Comparison of ENCODE assay signal across 5 cellular contexts in the genomic region with DNA sequence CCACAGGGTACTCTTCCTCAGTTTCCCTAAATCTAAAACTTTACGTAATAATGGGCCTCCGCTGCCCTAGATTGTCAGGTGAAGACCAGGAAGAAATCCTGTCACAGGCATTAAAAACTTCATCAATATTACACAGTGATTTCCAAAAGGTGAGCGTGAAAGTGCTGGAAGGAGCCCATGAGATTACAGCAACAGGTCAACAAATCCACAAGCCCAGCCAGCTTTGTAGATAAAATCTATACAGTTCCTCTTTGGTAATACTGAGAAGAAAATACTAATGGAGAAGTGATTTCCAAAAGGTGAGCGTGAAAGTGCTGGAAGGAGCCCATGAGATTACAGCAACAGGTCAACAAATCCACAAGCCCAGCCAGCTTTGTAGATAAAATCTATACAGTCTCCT.
DNase-seq lines count a peak whose midpoint lies in the region; ATAC-seq and TF ChIP-seq lines count a peak whose summit lies in the region.
"Not testable (repeated sequence)": the region's sequence is repeated elsewhere in the genome, so short reads cannot be mapped to it uniquely, and the experiment has no call there.

No MANE protein-coding gene starts in this region.

- not testable (repeated sequence) for H3K27me3 ChIP-seq in heart right ventricle; right cardiac atrium (ENCODE audit: control insufficient read depth, insufficient read depth); right lobe of liver

- H3K36me3 Mint-ChIP-seq in mesothelial cell of epicardium = not testable (repeated sequence)

- peaks cover 25 to 86% (median 55%) of the 10 kb centered on the region in 9 donors for H3K4me1 ChIP-seq in heart right ventricle
- H3K4me1 ChIP-seq in right cardiac atrium (ENCODE audit: control insufficient read depth, insufficient read depth, low read length) = peaks cover 14% of the 10 kb centered on the region
- H3K4me1 ChIP-seq in right lobe of liver = not testable (repeated sequence)

- H3K4me1 Mint-ChIP-seq in mesothelial cell of epicardium = peaks cover 75% of the 10 kb centered on the region

- not testable (repeated sequence) for H3K9me3 Mint-ChIP-seq in mesothelial cell of epicardium

- not testable (repeated sequence) for H3K27me3 Mint-ChIP-seq in mesothelial cell of epicardium (ENCODE audit: low read depth)

- peaks cover 0 to 21% (median 0%) of the 10 kb centered on the region in 9 donors for H3K36me3 ChIP-seq in heart right ventricle
- not testable (repeated sequence) for H3K36me3 ChIP-seq in right lobe of liver

- peak overlapping the region in 7 of 10 donors; percentile 1 to 92 (median 84) for H3K27ac ChIP-seq in heart right ventricle
- H3K27ac ChIP-seq in right cardiac atrium (ENCODE audit: low read length) = peak overlapping the region; percentile 18
- H3K27ac ChIP-seq in right lobe of liver = not testable (repeated sequence)

- not testable (repeated sequence) for H3K4me3 ChIP-seq in LNCaP clone FGC (ENCODE audit: low read depth, low read length); heart right ventricle; right cardiac atrium (ENCODE audit: low read length); right lobe of liver

- not testable (repeated sequence) for TF ChIP-seq POLR2A in right lobe of liver (IDR thresholded peaks at IDR 0.05)

- not testable (repeated sequence) for H3K9me3 ChIP-seq in heart right ventricle; right cardiac atrium (ENCODE audit: control insufficient read depth, low read length); right lobe of liver

- ATAC-seq in heart right ventricle, right cardiac atrium: not testable (repeated sequence)
- ATAC-seq in right lobe of liver = peak in 3 of 4 donors; percentile 52 to 64 (median 58)

- H3K27ac Mint-ChIP-seq in mesothelial cell of epicardium = peak overlapping the region; percentile 94

- peak; percentile 38 for DNase-seq in LNCaP clone FGC (ENCODE audit: low read depth)
- DNase-seq in heart right ventricle; right cardiac atrium; right lobe of liver; mesothelial cell of epicardium (ENCODE audit: low spot score in 2 of 2, unreplicated experiment in 2 of 2): not testable (repeated sequence)

- not testable (repeated sequence) for H3K4me3 Mint-ChIP-seq in mesothelial cell of epicardium

- 80 to 86% methylated on average over 4 of the region's 4 CpGs for WGBS in heart right ventricle, 2 donors
- 85% methylated on average over 4 of the region's 4 CpGs for WGBS in right cardiac atrium
- 51% methylated on average over 4 of the region's 4 CpGs for WGBS in right lobe of liver (ENCODE audit: insufficient coverage, low coverage, low lambda C conversion rate, missing lambda C conversion rate)

- intact Hi-C loops in heart right ventricle (cut with DNase I) = loop anchor here in 2 of 10 donors (5.0 kb wide), 2 partner anchors 42 to 68 kb away; no protein-coding TSS in a partner anchor
- intact Hi-C loops in right cardiac atrium (cut with DNase I); right lobe of liver (cut with DNase I): not testable (repeated sequence)

- TF ChIP-seq CTCF in LNCaP clone FGC (IDR thresholded peaks at IDR 0.05; ENCODE audit: control insufficient read depth, extremely low read depth, insufficient read depth); heart right ventricle (IDR thresholded peaks at IDR 0.05); right lobe of liver (IDR thresholded peaks at IDR 0.05); mesothelial cell of epicardium (IDR thresholded peaks at IDR 0.05; ENCODE audit: unreplicated experiment): not testable (repeated sequence)
